21 cellular contexts compared by ENCODE assay signal in genomic region chr1:226395753-226396152, GRCh38. TPM values are rescaled to one million over a fixed set of nuclear protein-coding genes. Genes with fewer than 3 reads are reported as not detected.
DNase-seq lines count a peak whose midpoint lies in the region; ATAC-seq, FAIRE-seq and TF ChIP-seq lines count a peak whose summit lies in the region.
"Had no signal": no experiment of that assay in that cellular context is flagged by ENCODE, and none has a peak within 500 bp of the region (broad histone marks: within the 10 kb centered on the region; RNA-seq: fewer than 3 reads in every experiment).

No MANE protein-coding gene starts in this region.

- H3K36me3 ChIP-seq in left ventricle myocardium inferior (peaks cover 54% of the 10 kb centered on the region), endothelial cell of umbilical vein (ENCODE audit: control insufficient read depth in 2 of 2, extremely low read depth in 1 of 2, insufficient read depth in 2 of 2, low read length in 2 of 2) (peaks cover 10 to 12% of the 10 kb centered on the region in 2 experiments), right lobe of liver (peaks cover 0 to 22% (median 8%) of the 10 kb centered on the region in 4 donors)

- H3K27me3 ChIP-seq in left ventricle myocardium inferior (ENCODE audit: low read depth) (no peaks in the 10 kb centered on the region), endothelial cell of umbilical vein (ENCODE audit: control insufficient read depth in 2 of 2, insufficient read depth in 2 of 2, low read length in 2 of 2) (no peaks in the 10 kb centered on the region), right lobe of liver (no peaks in the 10 kb centered on the region)
- H3K27me3 ChIP-seq: BE2C had no signal

- H4K20me1 ChIP-seq in endothelial cell of umbilical vein (replicated peaks; ENCODE audit: control insufficient read depth, extremely low read depth, insufficient read depth, low read length) = peaks cover 3% of the 10 kb centered on the region

- WGBS in right lobe of liver (ENCODE audit: insufficient coverage, low coverage, low lambda C conversion rate, missing lambda C conversion rate) = 84% methylated on average over 4 of the region's 6 CpGs

- ATAC-seq in Right ventricle myocardium inferior (no peak), right lobe of liver (peak; percentile 67 to 72 (median 70)), HG02588 (IDR thresholded peaks at IDR 0.05; ENCODE audit: unreplicated experiment) (no peak)
- ATAC-seq: GM12878 had no signal

- no TSS peak for BruUV-seq in endothelial cell of umbilical vein (replicated peaks; lab: Mats Ljungman, UMichigan)

- H3K9me3 ChIP-seq in left ventricle myocardium inferior (replicated peaks) (no peaks in the 10 kb centered on the region), endothelial cell of umbilical vein (replicated peaks; ENCODE audit: control insufficient read depth, insufficient read depth, low read length) (no peaks in the 10 kb centered on the region), right lobe of liver (no peaks in the 10 kb centered on the region)
- H3K9me3 ChIP-seq: BE2C, HAP-1 had no signal

- no peaks in the 10 kb centered on the region for H3K9me1 ChIP-seq in endothelial cell of umbilical vein (replicated peaks; ENCODE audit: control insufficient read depth, extremely low read depth, insufficient read depth, low read length)

- H3K4me1 ChIP-seq in left ventricle myocardium inferior = peaks cover 60% of the 10 kb centered on the region
- H3K4me1 ChIP-seq in endothelial cell of umbilical vein (ENCODE audit: control insufficient read depth, extremely low read depth, insufficient read depth, low read length) = no peaks in the 10 kb centered on the region
- peaks cover 0 to 48% (median 8%) of the 10 kb centered on the region in 4 donors for H3K4me1 ChIP-seq in right lobe of liver
- H3K4me1 ChIP-seq: BE2C, HAP-1 had no signal

- TF ChIP-seq POLR2A in GM12892 (IDR thresholded peaks at IDR 0.05; ENCODE audit: low read depth, low read length) (no peak), endothelial cell of umbilical vein (IDR thresholded peaks at IDR 0.05; ENCODE audit: low read depth, low read length) (no peak), right lobe of liver (IDR thresholded peaks at IDR 0.05) (no peak)

- no peak for DNase-seq in left ventricle myocardium inferior
- no peak for DNase-seq in Right ventricle myocardium inferior (ENCODE audit: missing footprints)
- no peak for DNase-seq in GM12892 (ENCODE audit: insufficient read length)
- DNase-seq in endothelial cell of umbilical vein (ENCODE audit: low read depth, low spot score) = no peak
- DNase-seq in right lobe of liver = no peak
- DNase-seq in NK-92 (lab: John Stamatoyannopoulos, UW; ENCODE audit: unreplicated experiment) = no peak
- no peak for DNase-seq in T-helper 9 cell
- DNase-seq: BE2C; C1 segment of cervical spinal cord; CD4-positive, CD25-positive, alpha-beta regulatory T cell; CD8-positive, alpha-beta memory T cell; COR-L47; DMS 273 treated with DMSO at 0.1 percent for 48 hours; DMS53; DND-41; EL; GM23248 had no signal

- no peak overlapping the region for H2AFZ ChIP-seq in endothelial cell of umbilical vein (ENCODE audit: low read depth, low read length)
- H2AFZ ChIP-seq: GM23248 had no signal

- POLR2A ChIA-PET in endothelial cell of umbilical vein (lab: Charles Lee) = no interaction called here

- H3K4me3 ChIP-seq in left ventricle myocardium inferior (no peak overlapping the region), endothelial cell of umbilical vein (replicated peaks in 1 of 3; ENCODE audit: insufficient read depth in 1 of 3, low read depth in 1 of 3, low read length in 3 of 3) (no peak overlapping the region), right lobe of liver (no peak overlapping the region)
- H3K4me3 ChIP-seq: GM12878, GM23248, HAP-1 had no signal

- no peak overlapping the region for H3K9ac ChIP-seq in endothelial cell of umbilical vein (replicated peaks; ENCODE audit: extremely low read depth, insufficient read depth, low read length)
- H3K9ac ChIP-seq: GM23248 had no signal

- dilution Hi-C loops in endothelial cell of umbilical vein (cut with MboI; ENCODE audit: extremely low pct_ligation_motif_present, low sequenced_read_pairs) = no loop called here

- intact Hi-C loops in left ventricle myocardium inferior (cut with micrococcal nuclease) (no loop called here), Right ventricle myocardium inferior (cut with DNase I) (no loop called here), endothelial cell of umbilical vein (cut with micrococcal nuclease) (no loop called here), right lobe of liver (cut with DNase I) (no loop called here)

- TF ChIP-seq CTCF in left ventricle myocardium inferior (IDR thresholded peaks at IDR 0.05; ENCODE audit: borderline replicate concordance) = no peak
- TF ChIP-seq CTCF in endothelial cell of umbilical vein (IDR thresholded peaks at IDR 0.05; ENCODE audit: extremely low read depth in 1 of 2, insufficient read depth in 1 of 2, low read depth in 1 of 2, low read length in 2 of 2) = no peak
- no peak for TF ChIP-seq CTCF in right lobe of liver (IDR thresholded peaks at IDR 0.05)

- H3K79me2 ChIP-seq in endothelial cell of umbilical vein (ENCODE audit: control insufficient read depth, insufficient read depth, low read length) = peaks cover 53% of the 10 kb centered on the region

- CTCF ChIA-PET in endothelial cell of umbilical vein (lab: Charles Lee) = no interaction called here

- H3K27ac ChIP-seq in left ventricle myocardium inferior (replicated peaks) = peak overlapping the region; percentile 35
- no peak overlapping the region for H3K27ac ChIP-seq in endothelial cell of umbilical vein (ENCODE audit: insufficient read depth, low read depth, low read length)
- H3K27ac ChIP-seq in right lobe of liver = peak overlapping the region in 2 of 3 donors; percentile 37 to 75
- H3K27ac ChIP-seq: GM23248 had no signal

- FAIRE-seq in GM12892 (lab: Jason Lieb, UNC) (peak; percentile 42), endothelial cell of umbilical vein (lab: Jason Lieb, UNC) (peak; percentile 21)
- FAIRE-seq: GM12878, HTR-8/SVneo had no signal

- no peak overlapping the region for H3K4me2 ChIP-seq in endothelial cell of umbilical vein (ENCODE audit: insufficient read depth, low read length)

TF ChIP-seq in endothelial cell of umbilical vein, 7 proteins besides CTCF, POLR2A, EP300 and RAD21:
- TF ChIP-seq POLR2AphosphoS5 (IDR thresholded peaks at IDR 0.05; ENCODE audit: insufficient read depth, low read depth, low read length) (no peak), GATA2 (IDR thresholded peaks at IDR 0.05; ENCODE audit: insufficient read depth, insufficient read length, low read depth, low read length) (no peak), JUN (IDR thresholded peaks at IDR 0.05; ENCODE audit: borderline replicate concordance, insufficient read depth, insufficient read length, low read depth) (no peak), EZH2 (IDR thresholded peaks at IDR 0.05; ENCODE audit: borderline replicate concordance, low read depth, low read length, severe bottlenecking) (no peak), FOS (IDR thresholded peaks at IDR 0.05; ENCODE audit: borderline replicate concordance, insufficient read depth, low read length) (no peak), MYC (IDR thresholded peaks at IDR 0.05; ENCODE audit: low read depth, low read length) (no peak), MAX (IDR thresholded peaks at IDR 0.05; ENCODE audit: insufficient read depth, insufficient read length) (no peak)

RNA-seq across cellular contexts. Expression of gene PARP1, which starts 12.1 kb away (rescaled TPM):
- total RNA-seq in left ventricle myocardium inferior (138 TPM), Right ventricle myocardium inferior (154 TPM), endothelial cell of umbilical vein (133 and 136 TPM in 2 replicates), right lobe of liver (10 to 100 TPM; 38.2 to 74.3 (median 60.1) TPM)
- polyA plus RNA-seq in GM12892 (2012; ENCODE audit: missing spikeins) = 146 TPM
- polyA plus RNA-seq in endothelial cell of umbilical vein = 153 and 160 TPM in 2 replicates
- 135 and 150 TPM in 2 replicates for polyA plus RNA-seq in endothelial cell of umbilical vein (2011; cell fraction: cytosol; rRNA removed)
- polyA plus RNA-seq in endothelial cell of umbilical vein (2011; cell fraction: nucleus; rRNA removed) = 108 and 109 TPM in 2 replicates
- 67.7 and 92.7 TPM in 2 replicates for polyA plus RNA-seq in endothelial cell of umbilical vein (2012)
- polyA minus RNA-seq in endothelial cell of umbilical vein = 139 and 149 TPM in 2 replicates
- polyA minus RNA-seq in endothelial cell of umbilical vein (2011; cell fraction: cytosol; rRNA and poly(A)+ RNA removed) = 85.5 TPM
- 40.8 and 68.6 TPM in 2 replicates for polyA minus RNA-seq in endothelial cell of umbilical vein (2011; cell fraction: nucleus; rRNA and poly(A)+ RNA removed)

Comparison
In these comparisons a context has a peak if more than half of its experiments do, and no peak if none do; other contexts are left out.
1. ATAC-seq: peak in right lobe of liver (4 of 4); none in Right ventricle myocardium inferior (single experiment) and HG02588 (single experiment).